In the genomic region with DNA sequence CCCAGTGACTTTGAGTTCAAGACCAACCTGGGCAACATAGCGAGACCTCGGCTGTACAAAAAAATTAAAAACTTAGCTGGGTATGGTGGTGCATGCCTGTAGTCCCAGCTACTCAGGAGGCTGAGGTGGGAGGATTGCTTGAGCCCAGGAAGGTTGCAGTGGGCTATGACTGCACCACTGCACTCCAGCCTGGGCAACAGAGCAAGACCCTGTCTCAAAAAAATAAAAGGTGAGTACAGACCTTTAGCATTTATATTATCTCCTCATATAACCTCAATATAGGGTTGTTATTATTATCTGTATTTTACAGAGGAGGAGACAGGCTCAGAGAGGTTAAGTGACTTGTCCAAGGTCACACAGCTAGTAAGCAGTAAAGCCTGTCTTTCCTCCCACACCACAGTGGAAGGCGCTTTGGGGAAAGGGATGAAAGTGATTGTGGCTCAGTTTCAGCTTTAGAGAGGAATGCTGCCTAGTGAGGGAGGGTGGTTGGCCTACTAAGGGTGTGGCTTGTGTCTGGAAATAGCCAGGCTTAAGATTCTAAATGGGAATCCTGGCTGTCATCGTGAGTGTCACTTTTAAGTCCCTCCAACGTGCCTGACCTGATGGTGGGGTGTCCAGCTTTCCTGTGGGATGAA, we compare ENCODE assay signal across 1 cellular context.
A peak's percentile ranks its signal among the peaks of the same experiment; 100 is the strongest.
TF ChIP-seq lines count a peak whose summit lies in the region.

No MANE protein-coding gene starts in this region.

TF ChIP-seq in GM12878, 131 proteins besides CTCF, POLR2A, EP300 and RAD21:
- TF ChIP-seq ZNF217 (IDR thresholded peaks at IDR 0.05) = peak; percentile 66; the same call in 1 of the 2 replicates
- no peak for TF ChIP-seq TCF3 (IDR thresholded peaks at IDR 0.05; ENCODE audit: borderline replicate concordance, insufficient read depth, low read depth, low read length)
- TF ChIP-seq SMARCA5 (IDR thresholded peaks at IDR 0.05) = peak; percentile 73; the same call in 1 of the 2 replicates
- TF ChIP-seq, protein P1, sequence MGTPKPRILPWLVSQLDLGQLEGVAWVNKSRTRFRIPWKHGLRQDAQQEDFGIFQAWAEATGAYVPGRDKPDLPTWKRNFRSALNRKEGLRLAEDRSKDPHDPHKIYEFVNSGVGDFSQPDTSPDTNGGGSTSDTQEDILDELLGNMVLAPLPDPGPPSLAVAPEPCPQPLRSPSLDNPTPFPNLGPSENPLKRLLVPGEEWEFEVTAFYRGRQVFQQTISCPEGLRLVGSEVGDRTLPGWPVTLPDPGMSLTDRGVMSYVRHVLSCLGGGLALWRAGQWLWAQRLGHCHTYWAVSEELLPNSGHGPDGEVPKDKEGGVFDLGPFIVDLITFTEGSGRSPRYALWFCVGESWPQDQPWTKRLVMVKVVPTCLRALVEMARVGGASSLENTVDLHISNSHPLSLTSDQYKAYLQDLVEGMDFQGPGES (IDR thresholded peaks at IDR 0.05) = no peak
- TF ChIP-seq HDAC2 (IDR thresholded peaks at IDR 0.05) = 0 out of 2 replicates have a peak, but pooled peaks have one; percentile 82
